Comparison of ENCODE assay signal across 1 cellular context in genomic region chr14:39368261-39368959, GRCh38.
TF ChIP-seq lines count a peak whose summit lies in the region.

No MANE protein-coding gene starts in this region.

TF ChIP-seq in HepG2, 621 proteins besides CTCF, POLR2A, EP300 and RAD21 (continued from another document and continues in another):
- TF ChIP-seq, protein P1, sequence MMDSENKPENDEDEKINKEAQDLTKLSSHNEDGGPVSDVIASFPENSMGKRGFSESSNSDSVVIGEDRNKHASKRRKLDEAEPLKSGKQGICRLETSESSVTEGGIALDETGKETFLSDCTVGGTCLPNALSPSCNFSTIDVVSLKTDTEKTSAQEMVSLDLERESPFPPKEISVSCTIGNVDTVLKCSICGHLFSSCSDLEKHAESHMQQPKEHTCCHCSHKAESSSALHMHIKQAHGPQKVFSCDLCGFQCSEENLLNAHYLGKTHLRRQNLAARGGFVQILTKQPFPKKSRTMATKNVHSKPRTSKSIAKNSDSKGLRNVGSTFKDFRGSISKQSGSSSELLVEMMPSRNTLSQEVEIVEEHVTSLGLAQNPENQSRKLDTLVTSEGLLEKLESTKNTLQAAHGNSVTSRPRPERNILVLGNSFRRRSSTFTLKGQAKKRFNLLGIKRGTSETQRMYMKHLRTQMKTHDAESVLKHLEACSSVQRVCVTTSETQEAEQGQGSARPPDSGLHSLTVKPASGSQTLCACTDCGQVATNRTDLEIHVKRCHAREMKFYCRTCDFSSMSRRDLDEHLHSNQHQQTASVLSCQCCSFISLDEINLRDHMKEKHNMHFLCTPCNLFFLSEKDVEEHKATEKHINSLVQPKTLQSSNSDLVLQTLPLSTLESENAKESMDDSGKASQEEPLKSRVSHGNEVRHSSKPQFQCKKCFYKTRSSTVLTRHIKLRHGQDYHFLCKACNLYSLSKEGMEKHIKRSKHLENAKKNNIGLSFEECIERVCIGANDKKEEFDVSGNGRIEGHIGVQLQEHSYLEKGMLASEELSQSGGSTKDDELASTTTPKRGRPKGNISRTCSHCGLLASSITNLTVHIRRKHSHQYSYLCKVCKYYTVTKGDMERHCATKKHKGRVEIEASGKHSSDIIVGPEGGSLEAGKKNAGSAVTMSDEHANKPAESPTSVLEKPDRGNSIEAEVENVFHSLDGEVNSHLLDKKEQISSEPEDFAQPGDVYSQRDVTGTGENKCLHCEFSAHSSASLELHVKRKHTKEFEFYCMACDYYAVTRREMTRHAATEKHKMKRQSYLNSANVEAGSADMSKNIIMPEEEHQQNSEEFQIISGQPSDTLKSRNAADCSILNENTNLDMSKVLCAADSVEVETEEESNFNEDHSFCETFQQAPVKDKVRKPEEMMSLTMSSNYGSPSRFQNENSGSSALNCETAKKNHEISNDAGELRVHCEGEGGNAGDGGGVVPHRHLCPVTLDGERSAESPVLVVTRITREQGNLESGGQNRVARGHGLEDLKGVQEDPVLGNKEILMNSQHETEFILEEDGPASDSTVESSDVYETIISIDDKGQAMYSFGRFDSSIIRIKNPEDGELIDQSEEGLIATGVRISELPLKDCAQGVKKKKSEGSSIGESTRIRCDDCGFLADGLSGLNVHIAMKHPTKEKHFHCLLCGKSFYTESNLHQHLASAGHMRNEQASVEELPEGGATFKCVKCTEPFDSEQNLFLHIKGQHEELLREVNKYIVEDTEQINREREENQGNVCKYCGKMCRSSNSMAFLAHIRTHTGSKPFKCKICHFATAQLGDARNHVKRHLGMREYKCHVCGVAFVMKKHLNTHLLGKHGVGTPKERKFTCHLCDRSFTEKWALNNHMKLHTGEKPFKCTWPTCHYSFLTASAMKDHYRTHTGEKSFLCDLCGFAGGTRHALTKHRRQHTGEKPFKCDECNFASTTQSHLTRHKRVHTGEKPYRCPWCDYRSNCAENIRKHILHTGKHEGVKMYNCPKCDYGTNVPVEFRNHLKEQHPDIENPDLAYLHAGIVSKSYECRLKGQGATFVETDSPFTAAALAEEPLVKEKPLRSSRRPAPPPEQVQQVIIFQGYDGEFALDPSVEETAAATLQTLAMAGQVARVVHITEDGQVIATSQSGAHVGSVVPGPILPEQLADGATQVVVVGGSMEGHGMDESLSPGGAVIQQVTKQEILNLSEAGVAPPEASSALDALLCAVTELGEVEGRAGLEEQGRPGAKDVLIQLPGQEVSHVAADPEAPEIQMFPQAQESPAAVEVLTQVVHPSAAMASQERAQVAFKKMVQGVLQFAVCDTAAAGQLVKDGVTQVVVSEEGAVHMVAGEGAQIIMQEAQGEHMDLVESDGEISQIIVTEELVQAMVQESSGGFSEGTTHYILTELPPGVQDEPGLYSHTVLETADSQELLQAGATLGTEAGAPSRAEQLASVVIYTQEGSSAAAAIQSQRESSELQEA (CRISPR knock-in tag; IDR thresholded peaks at IDR 0.05; ENCODE audit: not compliant biosample characterization) = no peak
- TF ChIP-seq ZNF34 (CRISPR knock-in tag; IDR thresholded peaks at IDR 0.05; ENCODE audit: borderline replicate concordance) (no peak), CREBL2 (CRISPR knock-in tag; IDR thresholded peaks at IDR 0.05; ENCODE audit: borderline replicate concordance) (no peak), KDM5A (IDR thresholded peaks at IDR 0.05; ENCODE audit: borderline replicate concordance, low read length) (no peak), NPAS2 (CRISPR knock-in tag; IDR thresholded peaks at IDR 0.05; ENCODE audit: borderline replicate concordance) (no peak), ZNF263 (CRISPR knock-in tag; IDR thresholded peaks at IDR 0.05) (no peak), TFE3 (CRISPR knock-in tag; IDR thresholded peaks at IDR 0.05) (peak; percentile 36; the same call in 1 of the 2 replicates), NFE2L1 (CRISPR knock-in tag; IDR thresholded peaks at IDR 0.05; ENCODE audit: borderline replicate concordance) (no peak), THAP7 (CRISPR knock-in tag; IDR thresholded peaks at IDR 0.05) (no peak), ZNF484 (CRISPR knock-in tag; IDR thresholded peaks at IDR 0.05; ENCODE audit: borderline replicate concordance, low read depth) (no peak), SIX1 (CRISPR knock-in tag; IDR thresholded peaks at IDR 0.05; ENCODE audit: borderline replicate concordance) (no peak), CBX2 (IDR thresholded peaks at IDR 0.05; ENCODE audit: low read depth, low read length) (no peak), CBX2 (CRISPR knock-in tag; IDR thresholded peaks at IDR 0.05; ENCODE audit: low read depth) (no peak), KAT8 (CRISPR knock-in tag; IDR thresholded peaks at IDR 0.05) (peak; percentile 47; the same call in 1 of the 2 replicates), PITX1 (CRISPR knock-in tag; IDR thresholded peaks at IDR 0.05) (no peak), KDM6A (CRISPR knock-in tag; IDR thresholded peaks at IDR 0.05; ENCODE audit: low read depth) (no peak), NKX3-1 (CRISPR knock-in tag; IDR thresholded peaks at IDR 0.05) (no peak)
- TF ChIP-seq, protein P2, sequence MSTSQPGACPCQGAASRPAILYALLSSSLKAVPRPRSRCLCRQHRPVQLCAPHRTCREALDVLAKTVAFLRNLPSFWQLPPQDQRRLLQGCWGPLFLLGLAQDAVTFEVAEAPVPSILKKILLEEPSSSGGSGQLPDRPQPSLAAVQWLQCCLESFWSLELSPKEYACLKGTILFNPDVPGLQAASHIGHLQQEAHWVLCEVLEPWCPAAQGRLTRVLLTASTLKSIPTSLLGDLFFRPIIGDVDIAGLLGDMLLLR (CRISPR knock-in tag; IDR thresholded peaks at IDR 0.05) = no peak
- TF ChIP-seq, protein P3, sequence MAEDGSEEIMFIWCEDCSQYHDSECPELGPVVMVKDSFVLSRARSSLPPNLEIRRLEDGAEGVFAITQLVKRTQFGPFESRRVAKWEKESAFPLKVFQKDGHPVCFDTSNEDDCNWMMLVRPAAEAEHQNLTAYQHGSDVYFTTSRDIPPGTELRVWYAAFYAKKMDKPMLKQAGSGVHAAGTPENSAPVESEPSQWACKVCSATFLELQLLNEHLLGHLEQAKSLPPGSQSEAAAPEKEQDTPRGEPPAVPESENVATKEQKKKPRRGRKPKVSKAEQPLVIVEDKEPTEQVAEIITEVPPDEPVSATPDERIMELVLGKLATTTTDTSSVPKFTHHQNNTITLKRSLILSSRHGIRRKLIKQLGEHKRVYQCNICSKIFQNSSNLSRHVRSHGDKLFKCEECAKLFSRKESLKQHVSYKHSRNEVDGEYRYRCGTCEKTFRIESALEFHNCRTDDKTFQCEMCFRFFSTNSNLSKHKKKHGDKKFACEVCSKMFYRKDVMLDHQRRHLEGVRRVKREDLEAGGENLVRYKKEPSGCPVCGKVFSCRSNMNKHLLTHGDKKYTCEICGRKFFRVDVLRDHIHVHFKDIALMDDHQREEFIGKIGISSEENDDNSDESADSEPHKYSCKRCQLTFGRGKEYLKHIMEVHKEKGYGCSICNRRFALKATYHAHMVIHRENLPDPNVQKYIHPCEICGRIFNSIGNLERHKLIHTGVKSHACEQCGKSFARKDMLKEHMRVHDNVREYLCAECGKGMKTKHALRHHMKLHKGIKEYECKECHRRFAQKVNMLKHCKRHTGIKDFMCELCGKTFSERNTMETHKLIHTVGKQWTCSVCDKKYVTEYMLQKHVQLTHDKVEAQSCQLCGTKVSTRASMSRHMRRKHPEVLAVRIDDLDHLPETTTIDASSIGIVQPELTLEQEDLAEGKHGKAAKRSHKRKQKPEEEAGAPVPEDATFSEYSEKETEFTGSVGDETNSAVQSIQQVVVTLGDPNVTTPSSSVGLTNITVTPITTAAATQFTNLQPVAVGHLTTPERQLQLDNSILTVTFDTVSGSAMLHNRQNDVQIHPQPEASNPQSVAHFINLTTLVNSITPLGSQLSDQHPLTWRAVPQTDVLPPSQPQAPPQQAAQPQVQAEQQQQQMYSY (CRISPR knock-in tag; IDR thresholded peaks at IDR 0.05) = no peak
- TF ChIP-seq, protein P4, sequence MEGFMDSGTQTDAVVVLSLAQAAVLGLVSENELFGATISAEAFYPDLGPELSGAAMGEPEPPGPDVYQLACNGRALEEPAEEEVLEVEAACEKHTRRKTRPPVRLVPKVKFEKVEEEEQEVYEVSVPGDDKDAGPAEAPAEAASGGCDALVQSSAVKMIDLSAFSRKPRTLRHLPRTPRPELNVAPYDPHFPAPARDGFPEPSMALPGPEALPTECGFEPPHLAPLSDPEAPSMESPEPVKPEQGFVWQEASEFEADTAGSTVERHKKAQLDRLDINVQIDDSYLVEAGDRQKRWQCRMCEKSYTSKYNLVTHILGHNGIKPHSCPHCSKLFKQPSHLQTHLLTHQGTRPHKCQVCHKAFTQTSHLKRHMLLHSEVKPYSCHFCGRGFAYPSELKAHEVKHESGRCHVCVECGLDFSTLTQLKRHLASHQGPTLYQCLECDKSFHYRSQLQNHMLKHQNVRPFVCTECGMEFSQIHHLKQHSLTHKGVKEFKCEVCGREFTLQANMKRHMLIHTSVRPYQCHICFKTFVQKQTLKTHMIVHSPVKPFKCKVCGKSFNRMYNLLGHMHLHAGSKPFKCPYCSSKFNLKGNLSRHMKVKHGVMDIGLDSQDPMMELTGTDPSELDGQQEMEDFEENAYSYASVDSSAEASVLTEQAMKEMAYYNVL (CRISPR knock-in tag; IDR thresholded peaks at IDR 0.05; ENCODE audit: borderline replicate concordance) = no peak
- TF ChIP-seq, protein P5, sequence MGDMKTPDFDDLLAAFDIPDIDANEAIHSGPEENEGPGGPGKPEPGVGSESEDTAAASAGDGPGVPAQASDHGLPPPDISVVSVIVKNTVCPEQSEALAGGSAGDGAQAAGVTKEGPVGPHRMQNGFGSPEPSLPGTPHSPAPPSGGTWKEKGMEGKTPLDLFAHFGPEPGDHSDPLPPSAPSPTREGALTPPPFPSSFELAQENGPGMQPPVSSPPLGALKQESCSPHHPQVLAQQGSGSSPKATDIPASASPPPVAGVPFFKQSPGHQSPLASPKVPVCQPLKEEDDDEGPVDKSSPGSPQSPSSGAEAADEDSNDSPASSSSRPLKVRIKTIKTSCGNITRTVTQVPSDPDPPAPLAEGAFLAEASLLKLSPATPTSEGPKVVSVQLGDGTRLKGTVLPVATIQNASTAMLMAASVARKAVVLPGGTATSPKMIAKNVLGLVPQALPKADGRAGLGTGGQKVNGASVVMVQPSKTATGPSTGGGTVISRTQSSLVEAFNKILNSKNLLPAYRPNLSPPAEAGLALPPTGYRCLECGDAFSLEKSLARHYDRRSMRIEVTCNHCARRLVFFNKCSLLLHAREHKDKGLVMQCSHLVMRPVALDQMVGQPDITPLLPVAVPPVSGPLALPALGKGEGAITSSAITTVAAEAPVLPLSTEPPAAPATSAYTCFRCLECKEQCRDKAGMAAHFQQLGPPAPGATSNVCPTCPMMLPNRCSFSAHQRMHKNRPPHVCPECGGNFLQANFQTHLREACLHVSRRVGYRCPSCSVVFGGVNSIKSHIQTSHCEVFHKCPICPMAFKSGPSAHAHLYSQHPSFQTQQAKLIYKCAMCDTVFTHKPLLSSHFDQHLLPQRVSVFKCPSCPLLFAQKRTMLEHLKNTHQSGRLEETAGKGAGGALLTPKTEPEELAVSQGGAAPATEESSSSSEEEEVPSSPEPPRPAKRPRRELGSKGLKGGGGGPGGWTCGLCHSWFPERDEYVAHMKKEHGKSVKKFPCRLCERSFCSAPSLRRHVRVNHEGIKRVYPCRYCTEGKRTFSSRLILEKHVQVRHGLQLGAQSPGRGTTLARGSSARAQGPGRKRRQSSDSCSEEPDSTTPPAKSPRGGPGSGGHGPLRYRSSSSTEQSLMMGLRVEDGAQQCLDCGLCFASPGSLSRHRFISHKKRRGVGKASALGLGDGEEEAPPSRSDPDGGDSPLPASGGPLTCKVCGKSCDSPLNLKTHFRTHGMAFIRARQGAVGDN (CRISPR knock-in tag; IDR thresholded peaks at IDR 0.05) = no peak
- TF ChIP-seq, protein P6, sequence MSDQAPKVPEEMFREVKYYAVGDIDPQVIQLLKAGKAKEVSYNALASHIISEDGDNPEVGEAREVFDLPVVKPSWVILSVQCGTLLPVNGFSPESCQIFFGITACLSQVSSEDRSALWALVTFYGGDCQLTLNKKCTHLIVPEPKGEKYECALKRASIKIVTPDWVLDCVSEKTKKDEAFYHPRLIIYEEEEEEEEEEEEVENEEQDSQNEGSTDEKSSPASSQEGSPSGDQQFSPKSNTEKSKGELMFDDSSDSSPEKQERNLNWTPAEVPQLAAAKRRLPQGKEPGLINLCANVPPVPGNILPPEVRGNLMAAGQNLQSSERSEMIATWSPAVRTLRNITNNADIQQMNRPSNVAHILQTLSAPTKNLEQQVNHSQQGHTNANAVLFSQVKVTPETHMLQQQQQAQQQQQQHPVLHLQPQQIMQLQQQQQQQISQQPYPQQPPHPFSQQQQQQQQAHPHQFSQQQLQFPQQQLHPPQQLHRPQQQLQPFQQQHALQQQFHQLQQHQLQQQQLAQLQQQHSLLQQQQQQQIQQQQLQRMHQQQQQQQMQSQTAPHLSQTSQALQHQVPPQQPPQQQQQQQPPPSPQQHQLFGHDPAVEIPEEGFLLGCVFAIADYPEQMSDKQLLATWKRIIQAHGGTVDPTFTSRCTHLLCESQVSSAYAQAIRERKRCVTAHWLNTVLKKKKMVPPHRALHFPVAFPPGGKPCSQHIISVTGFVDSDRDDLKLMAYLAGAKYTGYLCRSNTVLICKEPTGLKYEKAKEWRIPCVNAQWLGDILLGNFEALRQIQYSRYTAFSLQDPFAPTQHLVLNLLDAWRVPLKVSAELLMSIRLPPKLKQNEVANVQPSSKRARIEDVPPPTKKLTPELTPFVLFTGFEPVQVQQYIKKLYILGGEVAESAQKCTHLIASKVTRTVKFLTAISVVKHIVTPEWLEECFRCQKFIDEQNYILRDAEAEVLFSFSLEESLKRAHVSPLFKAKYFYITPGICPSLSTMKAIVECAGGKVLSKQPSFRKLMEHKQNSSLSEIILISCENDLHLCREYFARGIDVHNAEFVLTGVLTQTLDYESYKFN (CRISPR knock-in tag; conservative IDR thresholded peaks at IDR 0.05) = no peak
- TF ChIP-seq, protein P7, sequence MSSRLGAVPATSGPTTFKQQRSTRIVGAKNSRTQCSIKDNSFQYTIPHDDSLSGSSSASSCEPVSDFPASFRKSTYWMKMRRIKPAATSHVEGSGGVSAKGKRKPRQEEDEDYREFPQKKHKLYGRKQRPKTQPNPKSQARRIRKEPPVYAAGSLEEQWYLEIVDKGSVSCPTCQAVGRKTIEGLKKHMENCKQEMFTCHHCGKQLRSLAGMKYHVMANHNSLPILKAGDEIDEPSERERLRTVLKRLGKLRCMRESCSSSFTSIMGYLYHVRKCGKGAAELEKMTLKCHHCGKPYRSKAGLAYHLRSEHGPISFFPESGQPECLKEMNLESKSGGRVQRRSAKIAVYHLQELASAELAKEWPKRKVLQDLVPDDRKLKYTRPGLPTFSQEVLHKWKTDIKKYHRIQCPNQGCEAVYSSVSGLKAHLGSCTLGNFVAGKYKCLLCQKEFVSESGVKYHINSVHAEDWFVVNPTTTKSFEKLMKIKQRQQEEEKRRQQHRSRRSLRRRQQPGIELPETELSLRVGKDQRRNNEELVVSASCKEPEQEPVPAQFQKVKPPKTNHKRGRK (CRISPR knock-in tag; IDR thresholded peaks at IDR 0.05) = 0 out of 2 replicates have a peak, but pooled peaks have one; percentile 68
